Comparison of ENCODE assay signal across 14 cellular contexts in the genomic region with DNA sequence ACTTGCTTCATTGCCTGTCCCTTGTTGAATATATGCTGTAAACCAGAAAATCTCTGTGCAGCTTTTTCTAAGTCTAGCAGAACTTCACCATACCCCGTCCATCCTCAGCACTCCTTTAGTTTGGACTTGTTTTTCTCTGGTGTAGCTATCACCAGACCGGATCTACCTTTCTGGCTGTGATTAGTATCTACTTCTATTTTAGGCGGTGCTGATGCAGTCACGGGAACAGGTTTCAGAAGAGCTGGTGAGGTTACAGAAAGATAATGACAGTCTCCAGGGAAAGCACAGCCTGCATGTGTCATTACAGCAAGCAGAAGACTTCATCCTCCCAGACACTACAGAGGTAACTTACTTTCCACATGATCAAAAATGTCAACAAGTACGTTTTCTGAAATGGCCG. TPM values are rescaled to one million over a fixed set of nuclear protein-coding genes. Genes with fewer than 3 reads are reported as not detected.
DNase-seq lines count a peak whose midpoint lies in the region; FAIRE-seq and TF ChIP-seq lines count a peak whose summit lies in the region.
"Had no signal": no experiment of that assay in that cellular context is flagged by ENCODE, and none has a peak within 500 bp of the region (broad histone marks: within the 10 kb centered on the region; RNA-seq: fewer than 3 reads in every experiment).

No MANE protein-coding gene starts in this region.

- H3K9ac ChIP-seq in MM.1S (ENCODE audit: low read length), result peak overlapping the region; percentile 15; the same call in 1 of the 2 replicates

- H3K4me1 ChIP-seq in DOHH2 (ENCODE audit: control insufficient read depth, low read length) (peaks cover 6% of the 10 kb centered on the region), MM.1S (ENCODE audit: low read length) (peaks cover 21% of the 10 kb centered on the region), stomach (no peaks in the 10 kb centered on the region)
- H3K4me1 ChIP-seq: thyroid gland had no signal

- H3K9me3 ChIP-seq in DOHH2 (ENCODE audit: control insufficient read depth, insufficient read depth, low read length) (no peaks in the 10 kb centered on the region), MM.1S (replicated peaks; ENCODE audit: insufficient read depth, low read length) (no peaks in the 10 kb centered on the region), stomach (no peaks in the 10 kb centered on the region)
- H3K9me3 ChIP-seq: thyroid gland had no signal

- FAIRE-seq in islet of Langerhans (lab: Jason Lieb, UNC), result peak; percentile 88
- FAIRE-seq: H1 had no signal

- H3K27ac ChIP-seq in DOHH2 (ENCODE audit: low read depth, low read length) (peak overlapping the region; percentile 15; the same call in 1 of the 2 replicates), MM.1S (ENCODE audit: low read length) (peak overlapping the region; percentile 83), stomach (no peak overlapping the region)
- H3K27ac ChIP-seq: thyroid gland had no signal

- H3K36me3 ChIP-seq in DOHH2 (ENCODE audit: control insufficient read depth, low read length) (peaks cover 72% of the 10 kb centered on the region), MM.1S (replicated peaks; ENCODE audit: insufficient read depth, low read length) (no peaks in the 10 kb centered on the region; the same call in 1 of the 2 replicates), stomach (peaks cover 54 to 100% (median 100%) of the 10 kb centered on the region in 4 donors)

- no peaks in the 10 kb centered on the region for H3K79me2 ChIP-seq in DOHH2 (ENCODE audit: control insufficient read depth, low read length)
- peaks cover 12% of the 10 kb centered on the region for H3K79me2 ChIP-seq in MM.1S (ENCODE audit: low read length)

- in situ Hi-C loops in GM13976 (cut with MboI; ENCODE audit: low sequenced_read_pairs, unreplicated experiment), result no loop called here

- TF ChIP-seq EP300 in stomach (IDR thresholded peaks at IDR 0.05), result no peak

- H3F3A ChIP-seq in DOHH2 (ENCODE audit: control insufficient read depth, insufficient read depth) (peaks cover 18% of the 10 kb centered on the region), MM.1S (ENCODE audit: insufficient read depth, low read length) (peaks cover 20% of the 10 kb centered on the region)

- H2AFZ ChIP-seq in MM.1S (ENCODE audit: low read length), result peak overlapping the region; percentile 37; the same call in 1 of the 2 replicates

- WGBS in stomach, 5 donors, result 64 to 72% (median 67%) methylated on average over 6 of the region's 6 CpGs

- H3K27me3 ChIP-seq in DOHH2 (ENCODE audit: control insufficient read depth, low read length), result no peaks in the 10 kb centered on the region
- no peaks in the 10 kb centered on the region for H3K27me3 ChIP-seq in MM.1S (replicated peaks; ENCODE audit: insufficient read depth, low read length)
- H3K27me3 ChIP-seq in stomach, result no peaks in the 10 kb centered on the region
- H3K27me3 ChIP-seq: thyroid gland had no signal

- no peak overlapping the region for H3K4me3 ChIP-seq in DOHH2 (ENCODE audit: low read length)
- peak overlapping the region; percentile 16; the same call in 1 of the 2 replicates for H3K4me3 ChIP-seq in MM.1S (ENCODE audit: low read length)
- H3K4me3 ChIP-seq in stomach, result no peak overlapping the region
- H3K4me3 ChIP-seq: thyroid gland had no signal

- H3K4me2 ChIP-seq in DOHH2 (ENCODE audit: low read length) (no peak overlapping the region), MM.1S (ENCODE audit: low read depth, low read length) (peak overlapping the region; percentile 70; the same call in 1 of the 2 replicates)

- no peaks in the 10 kb centered on the region for H3K9me2 ChIP-seq in DOHH2 (replicated peaks; ENCODE audit: control insufficient read depth, low read length)
- H3K9me2 ChIP-seq in MM.1S (replicated peaks; ENCODE audit: insufficient read depth, low read length), result no peaks in the 10 kb centered on the region

- H4K20me1 ChIP-seq in DOHH2 (ENCODE audit: control insufficient read depth, insufficient read depth, low read depth, low read length) (no peaks in the 10 kb centered on the region), MM.1S (ENCODE audit: insufficient read depth, low read length) (no peaks in the 10 kb centered on the region)

- DNase-seq in GM13976 (ENCODE audit: low spot score) (peak; percentile 49), MM.1S (peak; percentile 89), stomach (no peak), NCI-H1436 treated with DMSO at 0.1 percent for 48 hours (lab: John Stamatoyannopoulos, UW) (no peak)
- DNase-seq in activated CD4-positive, alpha-beta T cell treated with anti-CD3 and anti-CD28 coated beads for 4 hours, result no peak
- DNase-seq: activated effector memory CD4-positive, alpha-beta T cell treated with Interleukin-2 at 50 U/mL for 16 hours; aorta; NCI-H1436; NCI-H524 treated with DMSO at 0.1 percent for 48 hours; stimulated activated CD4-positive, alpha-beta T cell treated with anti-CD3 and anti-CD28 coated beads, Interleukin-4, amount 100 ng/mL, for 1 hour; thyroid gland had no signal

- intact Hi-C loops in stomach (cut with DNase I; ENCODE audit: low total_unique reads), result no loop called here

- TF ChIP-seq CTCF in DOHH2 (IDR thresholded peaks at IDR 0.05; ENCODE audit: low read depth, low read length, poor library complexity, severe bottlenecking), result no peak
- no peak for TF ChIP-seq CTCF in GM13976 (IDR thresholded peaks at IDR 0.05; ENCODE audit: borderline replicate concordance, control extremely low read depth, extremely low read depth, insufficient read depth, missing control alignments)
- no peak for TF ChIP-seq CTCF in MM.1S (IDR thresholded peaks at IDR 0.05; ENCODE audit: low read length)
- no peak for TF ChIP-seq CTCF in stomach (IDR thresholded peaks at IDR 0.05)

- TF ChIP-seq POLR2A in stomach (IDR thresholded peaks at IDR 0.05), result no peak

RNA-seq across cellular contexts. Expression of a gene that starts 46.4 kb away (rescaled TPM):
- total RNA-seq in stomach, result 100 to 1,000 TPM in 2 of 5 donors, 10 to 100 TPM in 3; 29.8 to 185 (median 98.8) TPM
- polyA plus RNA-seq in stomach, result 10 to 100 TPM; 58.2 to 92.9 (median 60.3) TPM

RNA-seq across cellular contexts. Expression of a gene that starts 46.9 kb away (rescaled TPM):
- 10 to 100 TPM in 4 of 5 donors, 1 to 10 TPM in 1; 8.1 to 81.1 (median 61.2) TPM for total RNA-seq in stomach
- polyA plus RNA-seq in stomach, result 10 to 100 TPM; 32.2 to 35.1 (median 34.7) TPM

Comparison
In these comparisons a context has a peak if more than half of its experiments do, and no peak if none do; other contexts are left out.
1. H3K27ac ChIP-seq: peak in DOHH2 (single experiment) and MM.1S (single experiment); none in stomach (0 of 5).
2. DNase-seq: peak in GM13976 (single experiment) and MM.1S (single experiment); none in stomach (single experiment), activated CD4-positive, alpha-beta T cell treated with anti-CD3 and anti-CD28 coated beads for 4 hours (0 of 2) and NCI-H1436 treated with DMSO at 0.1 percent for 48 hours (single experiment).